ENCODE assay signal across 17 cellular contexts in genomic region chr10:26689394-26689793, GRCh38. TPM values are rescaled to one million over a fixed set of nuclear protein-coding genes. Genes with fewer than 3 reads are reported as not detected.
DNase-seq lines count a peak whose midpoint lies in the region; ATAC-seq and TF ChIP-seq lines count a peak whose summit lies in the region.
"Had no signal": no experiment of that assay in that cellular context is flagged by ENCODE, and none has a peak within 500 bp of the region (broad histone marks: within the 10 kb centered on the region; RNA-seq: fewer than 3 reads in every experiment).

No MANE protein-coding gene starts in this region.

- no peak overlapping the region for H3K4me3 Mint-ChIP-seq in CD14-positive monocyte
- H3K4me3 Mint-ChIP-seq in dendritic cell treated with granulocyte-macrophage colony-stimulating factor and Interleukin-4, amounts not matched to agents 40 ng/mL and 50 ng/mL, for 4 days, result no peak overlapping the region
- no peak overlapping the region for H3K4me3 Mint-ChIP-seq in MCF 10A (ENCODE audit: unreplicated experiment)
- H3K4me3 Mint-ChIP-seq: B cell; CD8-positive, alpha-beta memory T cell; H9; IgD-negative memory B cell had no signal

- H3K36me3 ChIP-seq in BLaER1, result no peaks in the 10 kb centered on the region

- DNase-seq in CD14-positive monocyte (ENCODE audit: low spot score) (no peak), MCF 10A (ENCODE audit: unreplicated experiment) (no peak), NCI-H345 treated with DMSO at 0.1 percent for 48 hours (lab: John Stamatoyannopoulos, UW; ENCODE audit: unreplicated experiment) (no peak)
- DNase-seq in Jurkat, Clone E6-1 (ENCODE audit: low read depth, low spot score), result peak; percentile 64
- DNase-seq: COR-L47, DMS 273 treated with DMSO at 0.1 percent for 48 hours, DMS53, H9, KG1 had no signal

- peaks cover 0 to 1% (median 0%) of the 10 kb centered on the region in 3 donors for H3K27me3 Mint-ChIP-seq in CD14-positive monocyte (ENCODE audit: low read depth in 3 of 3)
- no peaks in the 10 kb centered on the region for H3K27me3 Mint-ChIP-seq in dendritic cell treated with granulocyte-macrophage colony-stimulating factor and Interleukin-4, amounts not matched to agents 40 ng/mL and 50 ng/mL, for 4 days
- H3K27me3 Mint-ChIP-seq in MCF 10A (ENCODE audit: insufficient read depth, unreplicated experiment), result peaks cover 18% of the 10 kb centered on the region

- H3K27ac Mint-ChIP-seq in CD14-positive monocyte (peak overlapping the region; percentile 76 to 93 (median 91)), MCF 10A (ENCODE audit: low read depth, unreplicated experiment) (no peak overlapping the region)
- H3K27ac Mint-ChIP-seq in dendritic cell treated with granulocyte-macrophage colony-stimulating factor and Interleukin-4, amounts not matched to agents 40 ng/mL and 50 ng/mL, for 4 days, result peak overlapping the region; percentile 50
- H3K27ac Mint-ChIP-seq: B cell, H9, IgD-negative memory B cell had no signal

- CTCF ChIA-PET in MCF 10A (lab: Yijun Ruan, JAX), result no interaction called here

- H3K27ac ChIP-seq in BLaER1, result no peak overlapping the region
- H3K27ac ChIP-seq: C4-2B had no signal

- no peak for ATAC-seq in GM21723 (IDR thresholded peaks at IDR 0.05; ENCODE audit: unreplicated experiment)
- ATAC-seq: HepG2 had no signal

- intact Hi-C loops in CD14-positive monocyte (cut with micrococcal nuclease), result no loop called here
- intact Hi-C loops in dendritic cell treated with granulocyte-macrophage colony-stimulating factor and Interleukin-4, amounts not matched to agents 40 ng/mL and 50 ng/mL, for 4 days (cut with micrococcal nuclease), result loop anchor here (10.0 kb wide), 1 partner anchor 355 kb away; no protein-coding TSS in a partner anchor
- intact Hi-C loops in MCF 10A (cut with micrococcal nuclease), result no loop called here

- peaks cover 0 to 2% (median 0%) of the 10 kb centered on the region in 7 donors for H3K9me3 Mint-ChIP-seq in CD14-positive monocyte
- no peaks in the 10 kb centered on the region for H3K9me3 Mint-ChIP-seq in dendritic cell treated with granulocyte-macrophage colony-stimulating factor and Interleukin-4, amounts not matched to agents 40 ng/mL and 50 ng/mL, for 4 days
- no peaks in the 10 kb centered on the region for H3K9me3 Mint-ChIP-seq in MCF 10A (ENCODE audit: unreplicated experiment)
- H3K9me3 Mint-ChIP-seq: CD8-positive, alpha-beta memory T cell; H9; IgD-negative memory B cell had no signal

- no peak overlapping the region for H3K4me3 ChIP-seq in BLaER1
- no peak overlapping the region for H3K4me3 ChIP-seq in Jurkat, Clone E6-1 (ENCODE audit: low read length)

- no peaks in the 10 kb centered on the region for H3K9me3 ChIP-seq in BLaER1

- no peak for TF ChIP-seq CTCF in CD14-positive monocyte (IDR thresholded peaks at IDR 0.05)
- TF ChIP-seq CTCF in MCF 10A (IDR thresholded peaks at IDR 0.05; ENCODE audit: unreplicated experiment), result no peak

- no peaks in the 10 kb centered on the region for H4K20me1 ChIP-seq in BLaER1

- POLR2A ChIA-PET in MCF 10A (lab: Yijun Ruan, JAX), result no interaction called here

- H3K36me3 Mint-ChIP-seq in CD14-positive monocyte, result no peaks in the 10 kb centered on the region
- H3K36me3 Mint-ChIP-seq in dendritic cell treated with granulocyte-macrophage colony-stimulating factor and Interleukin-4, amounts not matched to agents 40 ng/mL and 50 ng/mL, for 4 days (ENCODE audit: low read depth), result no peaks in the 10 kb centered on the region
- no peaks in the 10 kb centered on the region for H3K36me3 Mint-ChIP-seq in MCF 10A (ENCODE audit: insufficient read depth, unreplicated experiment)
- H3K36me3 Mint-ChIP-seq: IgD-negative memory B cell had no signal

- H3K27me3 ChIP-seq in BLaER1, result no peaks in the 10 kb centered on the region

- H3K4me1 Mint-ChIP-seq in CD14-positive monocyte, result peaks cover 47% of the 10 kb centered on the region
- H3K4me1 Mint-ChIP-seq in dendritic cell treated with granulocyte-macrophage colony-stimulating factor and Interleukin-4, amounts not matched to agents 40 ng/mL and 50 ng/mL, for 4 days (ENCODE audit: low read depth), result peaks cover 44% of the 10 kb centered on the region
- H3K4me1 Mint-ChIP-seq in MCF 10A (ENCODE audit: insufficient read depth, unreplicated experiment), result peaks cover 6% of the 10 kb centered on the region
- H3K4me1 Mint-ChIP-seq: H9 had no signal

- H3K9ac ChIP-seq in BLaER1, result no peak overlapping the region

- H3K4me2 ChIP-seq in BLaER1, result peak overlapping the region; percentile 44; the same call in 1 of the 2 replicates

- no TSS peak for BruUV-seq in MCF 10A (replicated peaks; lab: Mats Ljungman, UMichigan)

- peaks cover 8% of the 10 kb centered on the region for H3K4me1 ChIP-seq in BLaER1

RNA-seq across cellular contexts. Expression of gene PDSS1, which starts 8.1 kb away (rescaled TPM):
- polyA plus RNA-seq in CD14-positive monocyte, result 10 to 100 TPM; 12.6 to 13.1 TPM
- polyA plus RNA-seq in Jurkat, Clone E6-1 (2012; ENCODE audit: insufficient read depth, insufficient read length), result 27.0 TPM
- 9.1 and 14.3 TPM in 2 replicates for total RNA-seq in MCF 10A (2022)
